In the genomic region with DNA sequence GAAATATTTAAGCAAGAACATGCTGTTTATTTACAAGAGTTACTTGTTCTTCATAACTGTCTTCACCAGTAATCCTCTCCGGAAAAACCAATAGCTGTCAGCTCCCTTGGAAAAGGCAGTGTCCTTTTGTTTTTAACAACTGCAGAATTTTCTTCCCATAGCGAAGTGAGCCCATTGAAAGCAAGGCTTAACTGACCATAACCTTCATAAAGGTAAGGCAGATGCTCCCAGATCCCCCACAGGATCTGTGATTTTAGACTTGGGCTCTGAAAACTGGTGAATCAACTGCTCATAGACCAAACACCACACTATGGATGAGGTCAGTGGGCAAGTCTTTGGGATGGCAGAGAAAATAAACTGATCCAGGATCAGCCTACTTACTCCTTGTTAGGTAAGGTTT, we compare ENCODE assay signal across 16 cellular contexts.
DNase-seq lines count a peak whose midpoint lies in the region; ATAC-seq and TF ChIP-seq lines count a peak whose summit lies in the region.
"Had no signal": no experiment of that assay in that cellular context is flagged by ENCODE, and none has a peak within 500 bp of the region (broad histone marks: within the 10 kb centered on the region; RNA-seq: fewer than 3 reads in every experiment).

No MANE protein-coding gene starts in this region.

- H3K27ac ChIP-seq in duodenal mucosa (ENCODE audit: low read depth, low read length) (peak overlapping the region; percentile 22), thoracic aorta (peak overlapping the region; percentile 70 to 73)
- H3K27ac ChIP-seq: KMS-11, SK-N-MC had no signal

- H3K9ac ChIP-seq in duodenal mucosa (ENCODE audit: low read depth in 1 of 2, low read length in 2 of 2): no peak overlapping the region
- H3K9ac ChIP-seq: KMS-11 had no signal

- ATAC-seq in left lobe of liver (peak; percentile 32), thoracic aorta (ENCODE audit: insufficient number of reproducible peaks, low FRiP score, low read depth) (peak; percentile 12), HG02610 (IDR thresholded peaks at IDR 0.05; ENCODE audit: unreplicated experiment) (no peak)

- peaks cover 18 to 32% of the 10 kb centered on the region in 2 donors for H3K4me1 ChIP-seq in duodenal mucosa (ENCODE audit: control insufficient read depth in 1 of 2, insufficient read depth in 2 of 2, low read length in 2 of 2)
- peaks cover 9 to 44% of the 10 kb centered on the region in 2 donors for H3K4me1 ChIP-seq in thoracic aorta (ENCODE audit: control insufficient read depth in 1 of 2, low read depth in 2 of 2)

- H3K4me3 ChIP-seq in duodenal mucosa (ENCODE audit: low read depth in 1 of 2, low read length in 2 of 2): no peak overlapping the region
- peak overlapping the region; percentile 57 for H3K4me3 ChIP-seq in thoracic aorta
- H3K4me3 ChIP-seq: SK-N-MC, skin epidermis had no signal

- DNase-seq in M059J (ENCODE audit: low read depth) (peak; percentile 57), left lobe of liver (ENCODE audit: low spot score) (no peak), thoracic aorta (ENCODE audit: low spot score) (no peak)
- no peak for DNase-seq in effector CD4-positive, alpha-beta T cell
- no peak for DNase-seq in activated T-cell treated with anti-CD3 and anti-CD28 coated beads, Interleukin-2, amount 50 U/mL, for 48 hours
- DNase-seq in stimulated activated CD4-positive, alpha-beta T cell treated with anti-CD3 and anti-CD28 coated beads, Interleukin-1b, Interleukin-23, amount 100 ng/mL, for 48 hours: no peak
- DNase-seq: endodermal cell; hippocampal formation; NCI-H2081 treated with DMSO at 0.1 percent for 48 hours; NK-92 treated with Interleukin-12 subunit alpha and Interleukin-12 subunit beta, amount 100 ng/mL, for 24 hours; trophoblast cell had no signal

- TF ChIP-seq CTCF in thoracic aorta (IDR thresholded peaks at IDR 0.05): no peak

- H3K9me3 ChIP-seq in duodenal mucosa (ENCODE audit: control insufficient read depth in 1 of 2, low read length in 2 of 2): no peaks in the 10 kb centered on the region
- H3K9me3 ChIP-seq in thoracic aorta: no peaks in the 10 kb centered on the region

- H3K36me3 ChIP-seq in duodenal mucosa (ENCODE audit: control insufficient read depth in 1 of 2, insufficient read depth in 2 of 2, low read length in 2 of 2) (no peaks in the 10 kb centered on the region), thoracic aorta (no peaks in the 10 kb centered on the region)

- H3K27me3 ChIP-seq in duodenal mucosa (ENCODE audit: control insufficient read depth in 1 of 2, insufficient read depth in 2 of 2, low read length in 2 of 2) (no peaks in the 10 kb centered on the region), thoracic aorta (replicated peaks; ENCODE audit: insufficient read depth) (no peaks in the 10 kb centered on the region)
